11 cellular contexts compared by ENCODE assay signal in the genomic region with DNA sequence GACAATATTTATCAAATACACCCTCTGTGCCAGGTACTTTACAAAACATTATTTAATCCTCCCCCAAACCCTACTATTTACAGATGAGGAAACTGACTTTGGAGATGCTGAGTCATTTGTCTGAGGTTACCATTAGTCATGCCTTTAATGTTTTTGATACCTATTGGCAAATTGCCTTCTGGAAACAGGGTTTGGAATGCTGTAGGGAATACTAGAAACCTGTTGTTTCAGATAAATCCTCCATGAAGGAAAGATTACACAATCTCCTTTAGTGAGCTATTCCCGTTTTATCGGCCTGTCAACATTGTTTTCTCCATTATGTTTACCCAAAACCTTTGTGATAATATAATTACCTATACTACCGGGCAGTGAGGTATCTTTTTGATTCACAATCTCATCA.
DNase-seq lines count a peak whose midpoint lies in the region; ATAC-seq and TF ChIP-seq lines count a peak whose summit lies in the region.
"Had no signal": no experiment of that assay in that cellular context is flagged by ENCODE, and none has a peak within 500 bp of the region (broad histone marks: within the 10 kb centered on the region; RNA-seq: fewer than 3 reads in every experiment).

No MANE protein-coding gene starts in this region.

- no peak overlapping the region for H3K27ac Mint-ChIP-seq in stimulated activated naive CD8-positive, alpha-beta T cell treated with anti-CD3 and anti-CD28 coated beads, Interleukin-15, amount 100 ng/mL, for 72 hours
- H3K27ac Mint-ChIP-seq in stimulated activated effector memory CD8-positive, alpha-beta T cell treated with anti-CD3 and anti-CD28 coated beads, Interleukin-12 subunit alpha, Interleukin-12 subunit beta, amount 100 ng/mL, for 72 hours = no peak overlapping the region

- peaks cover 12% of the 10 kb centered on the region for H3K4me1 Mint-ChIP-seq in stimulated activated naive CD8-positive, alpha-beta T cell treated with anti-CD3 and anti-CD28 coated beads, Interleukin-15, amount 100 ng/mL, for 72 hours
- no peaks in the 10 kb centered on the region for H3K4me1 Mint-ChIP-seq in stimulated activated effector memory CD8-positive, alpha-beta T cell treated with anti-CD3 and anti-CD28 coated beads, Interleukin-12 subunit alpha, Interleukin-12 subunit beta, amount 100 ng/mL, for 72 hours

- H3K27ac ChIP-seq in upper lobe of right lung = no peak overlapping the region
- H3K27ac ChIP-seq: C4-2B had no signal

- ATAC-seq in upper lobe of right lung (peak; percentile 31), HG02610 (IDR thresholded peaks at IDR 0.05; ENCODE audit: unreplicated experiment) (no peak)
- no peak for ATAC-seq in stimulated activated naive CD8-positive, alpha-beta T cell treated with anti-CD3 and anti-CD28 coated beads, Interleukin-15, amount 100 ng/mL, for 72 hours
- ATAC-seq in stimulated activated effector memory CD8-positive, alpha-beta T cell treated with anti-CD3 and anti-CD28 coated beads, Interleukin-12 subunit alpha, Interleukin-12 subunit beta, amount 100 ng/mL, for 72 hours = no peak

- no peaks in the 10 kb centered on the region for H3K36me3 Mint-ChIP-seq in stimulated activated effector memory CD8-positive, alpha-beta T cell treated with anti-CD3 and anti-CD28 coated beads, Interleukin-12 subunit alpha, Interleukin-12 subunit beta, amount 100 ng/mL, for 72 hours

- no peaks in the 10 kb centered on the region for H3K36me3 ChIP-seq in upper lobe of right lung

- H3K9me3 Mint-ChIP-seq in stimulated activated naive CD8-positive, alpha-beta T cell treated with anti-CD3 and anti-CD28 coated beads, Interleukin-15, amount 100 ng/mL, for 72 hours = peaks cover 0 to 8% of the 10 kb centered on the region in 2 donors
- no peaks in the 10 kb centered on the region for H3K9me3 Mint-ChIP-seq in stimulated activated effector memory CD8-positive, alpha-beta T cell treated with anti-CD3 and anti-CD28 coated beads, Interleukin-12 subunit alpha, Interleukin-12 subunit beta, amount 100 ng/mL, for 72 hours

- no peaks in the 10 kb centered on the region for H3K27me3 Mint-ChIP-seq in stimulated activated naive CD8-positive, alpha-beta T cell treated with anti-CD3 and anti-CD28 coated beads, Interleukin-15, amount 100 ng/mL, for 72 hours

- H3K4me1 ChIP-seq in upper lobe of right lung = peaks cover 16% of the 10 kb centered on the region

- TF ChIP-seq CTCF in fibroblast of pulmonary artery (IDR thresholded peaks at IDR 0.05; ENCODE audit: low read length, missing control alignments) = no peak
- no peak for TF ChIP-seq CTCF in upper lobe of right lung (IDR thresholded peaks at IDR 0.05)

- DNase-seq in SIG-M5 treated with dmso at 0.1 percent for 504 hours (lab: John Stamatoyannopoulos, UW; ENCODE audit: unreplicated experiment) = peak; percentile 10
- no peak for DNase-seq in SIG-M5 (lab: John Stamatoyannopoulos, UW)
- DNase-seq in SHP77 treated with DMSO at 0.1 percent for 48 hours (lab: John Stamatoyannopoulos, UW) = peak; percentile 70
- peak; percentile 97 for DNase-seq in fibroblast of pulmonary artery (ENCODE audit: low read depth)
- no peak for DNase-seq in upper lobe of right lung
- DNase-seq in stimulated activated naive CD8-positive, alpha-beta T cell treated with anti-CD3 and anti-CD28 coated beads, Interleukin-15, amount 100 ng/mL, for 72 hours = no peak
- DNase-seq in stimulated activated effector memory CD8-positive, alpha-beta T cell treated with anti-CD3 and anti-CD28 coated beads, Interleukin-12 subunit alpha, Interleukin-12 subunit beta, amount 100 ng/mL, for 72 hours (ENCODE audit: low spot score in 2 of 2) = no peak
- DNase-seq: NCI-H1436 treated with DMSO at 0.1 percent for 48 hours; stimulated activated CD4-positive, alpha-beta T cell treated with anti-CD3 and anti-CD28 coated beads, Interleukin-2, amount 100 ng/mL, for 24 hours had no signal

- no peaks in the 10 kb centered on the region for H3K27me3 ChIP-seq in upper lobe of right lung

- no peak overlapping the region for H3K4me3 Mint-ChIP-seq in stimulated activated naive CD8-positive, alpha-beta T cell treated with anti-CD3 and anti-CD28 coated beads, Interleukin-15, amount 100 ng/mL, for 72 hours
- H3K4me3 Mint-ChIP-seq in stimulated activated effector memory CD8-positive, alpha-beta T cell treated with anti-CD3 and anti-CD28 coated beads, Interleukin-12 subunit alpha, Interleukin-12 subunit beta, amount 100 ng/mL, for 72 hours = no peak overlapping the region

- intact Hi-C loops in upper lobe of right lung (cut with DNase I) = no loop called here

- H3K9me3 ChIP-seq in upper lobe of right lung = no peaks in the 10 kb centered on the region

- H3K4me3 ChIP-seq in fibroblast of pulmonary artery (replicated peaks; ENCODE audit: low read depth, low read length) (no peak overlapping the region), upper lobe of right lung (no peak overlapping the region)

Comparison
In these comparisons a context has a peak if more than half of its experiments do, and no peak if none do; other contexts are left out.
1. DNase-seq: peak in SIG-M5 treated with dmso at 0.1 percent for 504 hours (single experiment), SHP77 treated with DMSO at 0.1 percent for 48 hours (single experiment) and fibroblast of pulmonary artery (single experiment); none in SIG-M5 (single experiment), upper lobe of right lung (single experiment), stimulated activated naive CD8-positive, alpha-beta T cell treated with anti-CD3 and anti-CD28 coated beads, Interleukin-15, amount 100 ng/mL, for 72 hours (0 of 2) and stimulated activated effector memory CD8-positive, alpha-beta T cell treated with anti-CD3 and anti-CD28 coated beads, Interleukin-12 subunit alpha, Interleukin-12 subunit beta, amount 100 ng/mL, for 72 hours (0 of 2).